Comparison of ENCODE assay signal across 1 cellular context in genomic region chr12:18967814-18968213, GRCh38.
TF ChIP-seq lines count a peak whose summit lies in the region.

No MANE protein-coding gene starts in this region.

TF ChIP-seq in WTC11, 78 proteins besides CTCF, POLR2A, EP300 and RAD21 (continued from another document):
- TF ChIP-seq ESRRA (CRISPR knock-in tag; IDR thresholded peaks at IDR 0.05; ENCODE audit: borderline replicate concordance) (no peak), TP53 (CRISPR knock-in tag; IDR thresholded peaks at IDR 0.05) (no peak), SMAD4 (CRISPR knock-in tag; IDR thresholded peaks at IDR 0.05) (no peak)
